In genomic region chr6:18122128-18123093, GRCh38 we compare ENCODE assay signal across 8 cellular contexts. TPM values are rescaled to one million over a fixed set of nuclear protein-coding genes. Genes with fewer than 3 reads are reported as not detected.
DNase-seq lines count a peak whose midpoint lies in the region; ATAC-seq and TF ChIP-seq lines count a peak whose summit lies in the region.

Gene NHLRC1 (minus strand): TSS chr6:18122677. CDS start chr6:18122606, 71 bp downstream.

- no peaks in the 10 kb centered on the region for H3K36me3 Mint-ChIP-seq in CD4-positive, CD25-positive, alpha-beta regulatory T cell
- H3K36me3 Mint-ChIP-seq in activated naive CD4-positive, alpha-beta T cell treated with anti-CD3 and anti-CD28 coated beads, Interleukin-2, amount 50 U/mL, for 24 hours, result peaks cover 3% of the 10 kb centered on the region

- H3K9me3 ChIP-seq in CD4-positive, CD25-positive, alpha-beta regulatory T cell (ENCODE audit: control insufficient read depth in 2 of 2, low read length in 2 of 2), result peaks cover 0 to 2% of the 10 kb centered on the region in 2 experiments

- peaks cover 8% of the 10 kb centered on the region for H3K4me1 ChIP-seq in CD4-positive, CD25-positive, alpha-beta regulatory T cell (ENCODE audit: control insufficient read depth, insufficient read depth, low read length, poor library complexity, severe bottlenecking)

- no peaks in the 10 kb centered on the region for H3K36me3 ChIP-seq in CD4-positive, CD25-positive, alpha-beta regulatory T cell (ENCODE audit: control insufficient read depth, insufficient read depth, low read length)

- H3K4me3 Mint-ChIP-seq in CD4-positive, CD25-positive, alpha-beta regulatory T cell, result peak within 1 kb of the TSS; percentile 85 to 88 (median 88)
- H3K4me3 Mint-ChIP-seq in activated naive CD4-positive, alpha-beta T cell treated with anti-CD3 and anti-CD28 coated beads, Interleukin-2, amount 50 U/mL, for 24 hours, result peak within 1 kb of the TSS; percentile 84

- no peaks in the 10 kb centered on the region for H3K27me3 Mint-ChIP-seq in CD4-positive, CD25-positive, alpha-beta regulatory T cell
- H3K27me3 Mint-ChIP-seq in activated naive CD4-positive, alpha-beta T cell treated with anti-CD3 and anti-CD28 coated beads, Interleukin-2, amount 50 U/mL, for 24 hours, result peaks cover 5% of the 10 kb centered on the region

- peaks cover 0 to 8% (median 1%) of the 10 kb centered on the region in 7 donors for H3K9me3 Mint-ChIP-seq in CD4-positive, CD25-positive, alpha-beta regulatory T cell
- H3K9me3 Mint-ChIP-seq in activated naive CD4-positive, alpha-beta T cell treated with anti-CD3 and anti-CD28 coated beads, Interleukin-2, amount 50 U/mL, for 24 hours, result no peaks in the 10 kb centered on the region

- TF ChIP-seq CTCF in HL-60 (IDR thresholded peaks at IDR 0.05; ENCODE audit: insufficient read depth, low read length), result peak; percentile 46

- peak; percentile 57 to 87 (median 64) for DNase-seq in CD4-positive, CD25-positive, alpha-beta regulatory T cell
- DNase-seq in HL-60 (ENCODE audit: low read depth in 1 of 2, low spot score in 1 of 2) (peak; percentile 43 to 78), SHP77 (lab: John Stamatoyannopoulos, UW) (peak; percentile 14 to 51), glomerular endothelial cell (ENCODE audit: extremely low read depth, low read depth, low spot score) (peak; percentile 33), nucleus accumbens (lab: John Stamatoyannopoulos, UW) (peak in 55 of 56 donors; percentile 29 to 91 (median 78)), substantia nigra (lab: John Stamatoyannopoulos, UW) (peak; percentile 10 to 90 (median 77))

- peak within 1 kb of the TSS; percentile 1 to 87 (median 8) for H3K27ac Mint-ChIP-seq in CD4-positive, CD25-positive, alpha-beta regulatory T cell
- H3K27ac Mint-ChIP-seq in activated naive CD4-positive, alpha-beta T cell treated with anti-CD3 and anti-CD28 coated beads, Interleukin-2, amount 50 U/mL, for 24 hours, result peak within 1 kb of the TSS; percentile 52

- H3K27me3 ChIP-seq in CD4-positive, CD25-positive, alpha-beta regulatory T cell (ENCODE audit: control insufficient read depth, insufficient read depth, low read length), result peaks cover 6% of the 10 kb centered on the region
- H3K27me3 ChIP-seq in HL-60 (ENCODE audit: insufficient read depth, poor library complexity, severe bottlenecking), result no peaks in the 10 kb centered on the region

- H3K4me1 Mint-ChIP-seq in CD4-positive, CD25-positive, alpha-beta regulatory T cell, result peaks cover 0 to 19% (median 9%) of the 10 kb centered on the region in 4 donors
- H3K4me1 Mint-ChIP-seq in activated naive CD4-positive, alpha-beta T cell treated with anti-CD3 and anti-CD28 coated beads, Interleukin-2, amount 50 U/mL, for 24 hours, result peaks cover 6% of the 10 kb centered on the region

- peak within 1 kb of the TSS; percentile 67 for H3K4me3 ChIP-seq in CD4-positive, CD25-positive, alpha-beta regulatory T cell (ENCODE audit: low read depth, low read length)
- peak within 1 kb of the TSS; percentile 24 for H3K4me3 ChIP-seq in HL-60 (replicated peaks; ENCODE audit: insufficient read depth, low read length)

- no peak within 1 kb of the TSS for H3K27ac ChIP-seq in CD4-positive, CD25-positive, alpha-beta regulatory T cell (ENCODE audit: insufficient read depth, low read length, poor library complexity, severe bottlenecking)
- H3K27ac ChIP-seq in HL-60 (replicated peaks), result no peak within 1 kb of the TSS
- H3K27ac ChIP-seq in substantia nigra (ENCODE audit: low read depth, low read length, poor library complexity, severe bottlenecking), result peak within 1 kb of the TSS; percentile 67

- peak; percentile 99 for ATAC-seq in CD4-positive, CD25-positive, alpha-beta regulatory T cell (ENCODE audit: low read depth in 2 of 2)
- ATAC-seq in GM19455 (IDR thresholded peaks at IDR 0.05; ENCODE audit: unreplicated experiment), result peak; percentile 96

RNA-seq across cellular contexts. Expression of gene NHLRC1, which starts in this region (rescaled TPM):
- total RNA-seq in CD4-positive, CD25-positive, alpha-beta regulatory T cell, result 0.67 TPM
- polyA plus RNA-seq in CD4-positive, CD25-positive, alpha-beta regulatory T cell, result 1 to 10 TPM; 1.7 to 2.3 (median 2.0) TPM
- total RNA-seq in glomerular endothelial cell, result 3.6 and 3.8 TPM in 2 replicates
